ENCODE assay signal across 1 cellular context in the genomic region with DNA sequence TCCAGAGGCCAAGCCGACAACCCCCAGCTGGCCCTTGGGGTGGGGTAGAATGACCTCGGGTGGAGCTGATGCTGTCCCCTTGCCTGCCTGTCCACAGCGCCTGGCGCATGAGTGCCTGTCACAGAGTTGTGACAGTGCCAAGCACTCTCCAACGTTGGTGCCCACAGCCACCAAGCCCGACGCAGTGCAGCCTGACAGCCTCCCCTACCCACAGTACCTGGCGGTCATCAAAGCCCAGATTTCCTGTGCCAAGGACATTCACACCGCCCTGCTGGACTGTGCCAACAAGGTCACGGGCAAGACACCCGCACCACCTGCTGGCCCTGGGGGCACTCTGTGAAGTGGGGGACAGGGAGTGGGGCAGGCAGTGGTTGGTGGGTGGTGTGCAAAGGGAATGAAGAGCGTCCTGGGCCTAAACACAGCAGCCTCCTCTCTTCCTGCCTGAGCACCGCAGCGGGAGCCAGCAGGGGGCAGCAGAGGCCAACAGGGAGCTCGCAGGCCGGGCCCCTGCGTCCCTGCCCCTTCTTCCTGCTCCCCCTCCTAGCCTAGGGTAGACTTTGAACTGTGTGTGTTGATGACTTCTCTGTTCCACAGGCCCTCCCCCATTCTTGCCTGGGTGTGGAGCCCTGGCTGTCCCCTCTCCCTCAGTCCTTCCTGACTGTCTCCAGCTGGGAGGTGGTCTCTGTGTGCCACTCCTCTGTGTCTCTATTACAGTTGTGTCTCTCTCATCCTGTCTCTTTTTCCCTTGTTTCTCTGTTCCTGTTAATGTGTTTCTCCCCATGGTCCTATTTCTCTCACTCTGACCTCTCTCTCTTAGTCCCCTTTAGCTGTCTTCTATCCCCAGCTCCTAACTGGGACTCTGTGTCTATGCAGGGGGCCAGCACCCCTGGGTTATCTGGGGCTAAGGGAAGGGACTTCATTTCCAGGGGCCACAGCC.
TF ChIP-seq lines count a peak whose summit lies in the region.

No MANE protein-coding gene starts in this region.

TF ChIP-seq in K562, 482 proteins besides CTCF, POLR2A, EP300 and RAD21 (continued from another document and continues in another):
- TF ChIP-seq, protein P1, sequence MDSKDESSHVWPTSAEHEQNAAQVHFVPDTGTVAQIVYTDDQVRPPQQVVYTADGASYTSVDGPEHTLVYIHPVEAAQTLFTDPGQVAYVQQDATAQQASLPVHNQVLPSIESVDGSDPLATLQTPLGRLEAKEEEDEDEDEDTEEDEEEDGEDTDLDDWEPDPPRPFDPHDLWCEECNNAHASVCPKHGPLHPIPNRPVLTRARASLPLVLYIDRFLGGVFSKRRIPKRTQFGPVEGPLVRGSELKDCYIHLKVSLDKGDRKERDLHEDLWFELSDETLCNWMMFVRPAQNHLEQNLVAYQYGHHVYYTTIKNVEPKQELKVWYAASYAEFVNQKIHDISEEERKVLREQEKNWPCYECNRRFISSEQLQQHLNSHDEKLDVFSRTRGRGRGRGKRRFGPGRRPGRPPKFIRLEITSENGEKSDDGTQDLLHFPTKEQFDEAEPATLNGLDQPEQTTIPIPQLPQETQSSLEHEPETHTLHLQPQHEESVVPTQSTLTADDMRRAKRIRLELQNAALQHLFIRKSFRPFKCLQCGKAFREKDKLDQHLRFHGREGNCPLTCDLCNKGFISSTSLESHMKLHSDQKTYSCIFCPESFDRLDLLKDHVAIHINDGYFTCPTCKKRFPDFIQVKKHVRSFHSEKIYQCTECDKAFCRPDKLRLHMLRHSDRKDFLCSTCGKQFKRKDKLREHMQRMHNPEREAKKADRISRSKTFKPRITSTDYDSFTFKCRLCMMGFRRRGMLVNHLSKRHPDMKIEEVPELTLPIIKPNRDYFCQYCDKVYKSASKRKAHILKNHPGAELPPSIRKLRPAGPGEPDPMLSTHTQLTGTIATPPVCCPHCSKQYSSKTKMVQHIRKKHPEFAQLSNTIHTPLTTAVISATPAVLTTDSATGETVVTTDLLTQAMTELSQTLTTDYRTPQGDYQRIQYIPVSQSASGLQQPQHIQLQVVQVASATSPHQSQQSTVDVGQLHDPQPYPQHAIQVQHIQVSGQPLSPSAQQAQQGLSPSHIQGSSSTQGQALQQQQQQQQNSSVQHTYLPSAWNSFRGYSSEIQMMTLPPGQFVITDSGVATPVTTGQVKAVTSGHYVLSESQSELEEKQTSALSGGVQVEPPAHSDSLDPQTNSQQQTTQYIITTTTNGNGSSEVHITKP (IDR thresholded peaks at IDR 0.05; ENCODE audit: partially characterized antibody): peak; percentile 22
- TF ChIP-seq GABPB1 (CRISPR knock-in tag; IDR thresholded peaks at IDR 0.05): peak; percentile 66; the same call in 1 of the 2 replicates
- TF ChIP-seq, protein P2, sequence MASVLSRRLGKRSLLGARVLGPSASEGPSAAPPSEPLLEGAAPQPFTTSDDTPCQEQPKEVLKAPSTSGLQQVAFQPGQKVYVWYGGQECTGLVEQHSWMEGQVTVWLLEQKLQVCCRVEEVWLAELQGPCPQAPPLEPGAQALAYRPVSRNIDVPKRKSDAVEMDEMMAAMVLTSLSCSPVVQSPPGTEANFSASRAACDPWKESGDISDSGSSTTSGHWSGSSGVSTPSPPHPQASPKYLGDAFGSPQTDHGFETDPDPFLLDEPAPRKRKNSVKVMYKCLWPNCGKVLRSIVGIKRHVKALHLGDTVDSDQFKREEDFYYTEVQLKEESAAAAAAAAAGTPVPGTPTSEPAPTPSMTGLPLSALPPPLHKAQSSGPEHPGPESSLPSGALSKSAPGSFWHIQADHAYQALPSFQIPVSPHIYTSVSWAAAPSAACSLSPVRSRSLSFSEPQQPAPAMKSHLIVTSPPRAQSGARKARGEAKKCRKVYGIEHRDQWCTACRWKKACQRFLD (CRISPR knock-in tag; IDR thresholded peaks at IDR 0.05): no peak
- TF ChIP-seq PCBP2 (IDR thresholded peaks at IDR 0.05; ENCODE audit: low read depth, low read length, poor library complexity, severe bottlenecking): no peak
- TF ChIP-seq PML (IDR thresholded peaks at IDR 0.05; ENCODE audit: low read length): no peak
- no peak for TF ChIP-seq HDAC3 (IDR thresholded peaks at IDR 0.05; ENCODE audit: borderline replicate concordance, partially characterized antibody)
- no peak for TF ChIP-seq ZNF79 (CRISPR knock-in tag; IDR thresholded peaks at IDR 0.05; ENCODE audit: low read depth)
- TF ChIP-seq CEBPB (tag; IDR thresholded peaks at IDR 0.05): no peak
- TF ChIP-seq ZNF507 (tag; conservative IDR thresholded peaks at IDR 0.05): no peak
- TF ChIP-seq PTBP1 (IDR thresholded peaks at IDR 0.05; ENCODE audit: low read depth, low read length): no peak
- no peak for TF ChIP-seq BCL6 (CRISPR knock-in tag; IDR thresholded peaks at IDR 0.05)
- no peak for TF ChIP-seq ZBTB8A (IDR thresholded peaks at IDR 0.05; ENCODE audit: partially characterized antibody)
- no peak for TF ChIP-seq BACH1 (tag; IDR thresholded peaks at IDR 0.05)
- TF ChIP-seq ZFX (CRISPR knock-in tag; IDR thresholded peaks at IDR 0.05): no peak
- no peak for TF ChIP-seq ZSCAN29 (IDR thresholded peaks at IDR 0.05)
- TF ChIP-seq CCNT2 (IDR thresholded peaks at IDR 0.05; ENCODE audit: borderline replicate concordance, extremely low read depth, insufficient read length, low read depth, low read length): no peak
- TF ChIP-seq SAFB (IDR thresholded peaks at IDR 0.05; ENCODE audit: borderline replicate concordance, low read depth, low read length): no peak
- TF ChIP-seq SETDB1 (IDR thresholded peaks at IDR 0.05; ENCODE audit: low read length): no peak
- no peak for TF ChIP-seq ZNF764 (CRISPR knock-in tag; IDR thresholded peaks at IDR 0.05; ENCODE audit: low read depth)
- TF ChIP-seq, protein P3, sequence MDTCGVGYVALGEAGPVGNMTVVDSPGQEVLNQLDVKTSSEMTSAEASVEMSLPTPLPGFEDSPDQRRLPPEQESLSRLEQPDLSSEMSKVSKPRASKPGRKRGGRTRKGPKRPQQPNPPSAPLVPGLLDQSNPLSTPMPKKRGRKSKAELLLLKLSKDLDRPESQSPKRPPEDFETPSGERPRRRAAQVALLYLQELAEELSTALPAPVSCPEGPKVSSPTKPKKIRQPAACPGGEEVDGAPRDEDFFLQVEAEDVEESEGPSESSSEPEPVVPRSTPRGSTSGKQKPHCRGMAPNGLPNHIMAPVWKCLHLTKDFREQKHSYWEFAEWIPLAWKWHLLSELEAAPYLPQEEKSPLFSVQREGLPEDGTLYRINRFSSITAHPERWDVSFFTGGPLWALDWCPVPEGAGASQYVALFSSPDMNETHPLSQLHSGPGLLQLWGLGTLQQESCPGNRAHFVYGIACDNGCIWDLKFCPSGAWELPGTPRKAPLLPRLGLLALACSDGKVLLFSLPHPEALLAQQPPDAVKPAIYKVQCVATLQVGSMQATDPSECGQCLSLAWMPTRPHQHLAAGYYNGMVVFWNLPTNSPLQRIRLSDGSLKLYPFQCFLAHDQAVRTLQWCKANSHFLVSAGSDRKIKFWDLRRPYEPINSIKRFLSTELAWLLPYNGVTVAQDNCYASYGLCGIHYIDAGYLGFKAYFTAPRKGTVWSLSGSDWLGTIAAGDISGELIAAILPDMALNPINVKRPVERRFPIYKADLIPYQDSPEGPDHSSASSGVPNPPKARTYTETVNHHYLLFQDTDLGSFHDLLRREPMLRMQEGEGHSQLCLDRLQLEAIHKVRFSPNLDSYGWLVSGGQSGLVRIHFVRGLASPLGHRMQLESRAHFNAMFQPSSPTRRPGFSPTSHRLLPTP (IDR thresholded peaks at IDR 0.05; ENCODE audit: borderline replicate concordance, extremely low read depth, insufficient read length): no peak
- TF ChIP-seq KDM2B (CRISPR knock-in tag; IDR thresholded peaks at IDR 0.05): no peak
- no peak for TF ChIP-seq EGR1 (conservative IDR thresholded peaks at IDR 0.05)
- TF ChIP-seq BCOR (IDR thresholded peaks at IDR 0.05): peak; percentile 95
- TF ChIP-seq SIX5 (IDR thresholded peaks at IDR 0.05; ENCODE audit: borderline replicate concordance in 1 of 2, insufficient read depth in 1 of 2, low read depth in 1 of 2, low read length in 2 of 2): no peak
- no peak for TF ChIP-seq HEY1 (CRISPR knock-in tag; IDR thresholded peaks at IDR 0.05; ENCODE audit: borderline replicate concordance)
- TF ChIP-seq SMARCC2 (IDR thresholded peaks at IDR 0.05; ENCODE audit: low read depth): no peak
- TF ChIP-seq MBD2 (IDR thresholded peaks at IDR 0.05; ENCODE audit: borderline replicate concordance, low read depth): no peak
- TF ChIP-seq TEAD4 (IDR thresholded peaks at IDR 0.05; ENCODE audit: low read length): no peak
- no peak for TF ChIP-seq TEAD4 (CRISPR knock-in tag; IDR thresholded peaks at IDR 0.05; ENCODE audit: borderline replicate concordance)
- TF ChIP-seq, protein P4, sequence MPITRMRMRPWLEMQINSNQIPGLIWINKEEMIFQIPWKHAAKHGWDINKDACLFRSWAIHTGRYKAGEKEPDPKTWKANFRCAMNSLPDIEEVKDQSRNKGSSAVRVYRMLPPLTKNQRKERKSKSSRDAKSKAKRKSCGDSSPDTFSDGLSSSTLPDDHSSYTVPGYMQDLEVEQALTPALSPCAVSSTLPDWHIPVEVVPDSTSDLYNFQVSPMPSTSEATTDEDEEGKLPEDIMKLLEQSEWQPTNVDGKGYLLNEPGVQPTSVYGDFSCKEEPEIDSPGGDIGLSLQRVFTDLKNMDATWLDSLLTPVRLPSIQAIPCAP (CRISPR knock-in tag; IDR thresholded peaks at IDR 0.05; ENCODE audit: borderline replicate concordance): no peak
- TF ChIP-seq ILK (tag; IDR thresholded peaks at IDR 0.05; ENCODE audit: borderline replicate concordance, low read depth): no peak
- no peak for TF ChIP-seq MEIS2 (IDR thresholded peaks at IDR 0.05; ENCODE audit: partially characterized antibody)
- TF ChIP-seq SMAD1 (IDR thresholded peaks at IDR 0.05; ENCODE audit: low read depth, low read length, partially characterized antibody): no peak
- no peak for TF ChIP-seq CSDE1 (IDR thresholded peaks at IDR 0.05)
- TF ChIP-seq ZNF134 (CRISPR knock-in tag; conservative IDR thresholded peaks at IDR 0.05): no peak
- TF ChIP-seq HDAC8 (tag; IDR thresholded peaks at IDR 0.05): no peak
- TF ChIP-seq, protein P5, sequence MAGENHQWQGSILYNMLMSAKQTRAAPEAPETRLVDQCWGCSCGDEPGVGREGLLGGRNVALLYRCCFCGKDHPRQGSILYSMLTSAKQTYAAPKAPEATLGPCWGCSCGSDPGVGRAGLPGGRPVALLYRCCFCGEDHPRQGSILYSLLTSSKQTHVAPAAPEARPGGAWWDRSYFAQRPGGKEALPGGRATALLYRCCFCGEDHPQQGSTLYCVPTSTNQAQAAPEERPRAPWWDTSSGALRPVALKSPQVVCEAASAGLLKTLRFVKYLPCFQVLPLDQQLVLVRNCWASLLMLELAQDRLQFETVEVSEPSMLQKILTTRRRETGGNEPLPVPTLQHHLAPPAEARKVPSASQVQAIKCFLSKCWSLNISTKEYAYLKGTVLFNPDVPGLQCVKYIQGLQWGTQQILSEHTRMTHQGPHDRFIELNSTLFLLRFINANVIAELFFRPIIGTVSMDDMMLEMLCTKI (IDR thresholded peaks at IDR 0.05; ENCODE audit: partially characterized antibody): no peak
- no peak for TF ChIP-seq KLF10 (CRISPR knock-in tag; IDR thresholded peaks at IDR 0.05)
- TF ChIP-seq, protein P6, sequence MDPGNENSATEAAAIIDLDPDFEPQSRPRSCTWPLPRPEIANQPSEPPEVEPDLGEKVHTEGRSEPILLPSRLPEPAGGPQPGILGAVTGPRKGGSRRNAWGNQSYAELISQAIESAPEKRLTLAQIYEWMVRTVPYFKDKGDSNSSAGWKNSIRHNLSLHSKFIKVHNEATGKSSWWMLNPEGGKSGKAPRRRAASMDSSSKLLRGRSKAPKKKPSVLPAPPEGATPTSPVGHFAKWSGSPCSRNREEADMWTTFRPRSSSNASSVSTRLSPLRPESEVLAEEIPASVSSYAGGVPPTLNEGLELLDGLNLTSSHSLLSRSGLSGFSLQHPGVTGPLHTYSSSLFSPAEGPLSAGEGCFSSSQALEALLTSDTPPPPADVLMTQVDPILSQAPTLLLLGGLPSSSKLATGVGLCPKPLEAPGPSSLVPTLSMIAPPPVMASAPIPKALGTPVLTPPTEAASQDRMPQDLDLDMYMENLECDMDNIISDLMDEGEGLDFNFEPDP (CRISPR knock-in tag; IDR thresholded peaks at IDR 0.05): no peak
- no peak for TF ChIP-seq SMAD3 (CRISPR knock-in tag; conservative IDR thresholded peaks at IDR 0.05)
- TF ChIP-seq TEAD2 (tag; IDR thresholded peaks at IDR 0.05): no peak
- TF ChIP-seq, protein P7, sequence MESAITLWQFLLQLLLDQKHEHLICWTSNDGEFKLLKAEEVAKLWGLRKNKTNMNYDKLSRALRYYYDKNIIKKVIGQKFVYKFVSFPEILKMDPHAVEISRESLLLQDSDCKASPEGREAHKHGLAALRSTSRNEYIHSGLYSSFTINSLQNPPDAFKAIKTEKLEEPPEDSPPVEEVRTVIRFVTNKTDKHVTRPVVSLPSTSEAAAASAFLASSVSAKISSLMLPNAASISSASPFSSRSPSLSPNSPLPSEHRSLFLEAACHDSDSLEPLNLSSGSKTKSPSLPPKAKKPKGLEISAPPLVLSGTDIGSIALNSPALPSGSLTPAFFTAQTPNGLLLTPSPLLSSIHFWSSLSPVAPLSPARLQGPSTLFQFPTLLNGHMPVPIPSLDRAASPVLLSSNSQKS (CRISPR knock-in tag; IDR thresholded peaks at IDR 0.05): no peak
- no peak for TF ChIP-seq TCFL5 (CRISPR knock-in tag; conservative IDR thresholded peaks at IDR 0.05)
- TF ChIP-seq, protein P8, sequence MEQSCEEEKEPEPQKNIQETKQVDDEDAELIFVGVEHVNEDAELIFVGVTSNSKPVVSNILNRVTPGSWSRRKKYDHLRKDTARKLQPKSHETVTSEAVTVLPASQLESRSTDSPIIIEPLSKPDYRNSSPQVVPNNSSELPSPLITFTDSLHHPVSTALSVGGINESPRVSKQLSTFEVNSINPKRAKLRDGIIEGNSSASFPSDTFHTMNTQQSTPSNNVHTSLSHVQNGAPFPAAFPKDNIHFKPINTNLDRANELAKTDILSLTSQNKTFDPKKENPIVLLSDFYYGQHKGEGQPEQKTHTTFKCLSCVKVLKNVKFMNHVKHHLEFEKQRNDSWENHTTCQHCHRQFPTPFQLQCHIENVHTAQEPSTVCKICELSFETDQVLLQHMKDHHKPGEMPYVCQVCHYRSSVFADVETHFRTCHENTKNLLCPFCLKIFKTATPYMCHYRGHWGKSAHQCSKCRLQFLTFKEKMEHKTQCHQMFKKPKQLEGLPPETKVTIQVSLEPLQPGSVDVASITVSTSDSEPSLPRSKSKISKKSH (CRISPR knock-in tag; IDR thresholded peaks at IDR 0.05): no peak
- TF ChIP-seq ZNF146 (CRISPR knock-in tag; IDR thresholded peaks at IDR 0.05; ENCODE audit: unreplicated experiment): no peak
- TF ChIP-seq, protein P9, sequence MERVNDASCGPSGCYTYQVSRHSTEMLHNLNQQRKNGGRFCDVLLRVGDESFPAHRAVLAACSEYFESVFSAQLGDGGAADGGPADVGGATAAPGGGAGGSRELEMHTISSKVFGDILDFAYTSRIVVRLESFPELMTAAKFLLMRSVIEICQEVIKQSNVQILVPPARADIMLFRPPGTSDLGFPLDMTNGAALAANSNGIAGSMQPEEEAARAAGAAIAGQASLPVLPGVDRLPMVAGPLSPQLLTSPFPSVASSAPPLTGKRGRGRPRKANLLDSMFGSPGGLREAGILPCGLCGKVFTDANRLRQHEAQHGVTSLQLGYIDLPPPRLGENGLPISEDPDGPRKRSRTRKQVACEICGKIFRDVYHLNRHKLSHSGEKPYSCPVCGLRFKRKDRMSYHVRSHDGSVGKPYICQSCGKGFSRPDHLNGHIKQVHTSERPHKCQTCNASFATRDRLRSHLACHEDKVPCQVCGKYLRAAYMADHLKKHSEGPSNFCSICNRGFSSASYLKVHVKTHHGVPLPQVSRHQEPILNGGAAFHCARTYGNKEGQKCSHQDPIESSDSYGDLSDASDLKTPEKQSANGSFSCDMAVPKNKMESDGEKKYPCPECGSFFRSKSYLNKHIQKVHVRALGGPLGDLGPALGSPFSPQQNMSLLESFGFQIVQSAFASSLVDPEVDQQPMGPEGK (CRISPR knock-in tag; IDR thresholded peaks at IDR 0.05; ENCODE audit: borderline replicate concordance): no peak
- no peak for TF ChIP-seq RAD51 (IDR thresholded peaks at IDR 0.05; ENCODE audit: borderline replicate concordance, low read depth)
- peak in 1 of 2 experiments; percentile 69; a peak in 2 of 4 replicates for TF ChIP-seq ARNT (IDR thresholded peaks at IDR 0.05)
- TF ChIP-seq ZNF584 (CRISPR knock-in tag; IDR thresholded peaks at IDR 0.05; ENCODE audit: low read depth): no peak
